Comparison of ENCODE assay signal across 1 cellular context in genomic region chr13:112871742-112872141, GRCh38.
TF ChIP-seq lines count a peak whose summit lies in the region.

No MANE protein-coding gene starts in this region.

TF ChIP-seq in HCT116, 20 proteins besides CTCF, POLR2A, EP300 and RAD21 (continued from another document):
- TF ChIP-seq MAX (IDR thresholded peaks at IDR 0.05), result no peak
